24 cellular contexts compared by ENCODE assay signal in the genomic region with DNA sequence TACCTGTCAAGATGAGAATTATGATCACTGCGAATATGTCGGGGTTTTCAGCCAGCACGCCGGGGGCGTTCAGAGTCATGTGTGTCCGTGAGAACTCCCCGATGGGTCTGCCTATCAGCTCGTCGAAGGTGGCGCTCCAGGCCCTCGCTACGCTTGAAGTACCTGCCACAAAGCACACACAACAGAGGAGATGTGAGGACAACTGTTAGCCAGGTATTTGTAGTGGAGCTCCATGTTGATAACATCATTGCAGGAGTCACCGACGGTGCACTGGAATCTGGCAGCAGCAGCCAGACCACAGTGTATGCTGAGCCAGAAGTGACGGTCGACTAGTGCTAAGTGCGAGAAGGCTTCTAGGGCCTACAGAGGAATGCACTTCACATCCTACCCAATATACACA.
DNase-seq lines count a peak whose midpoint lies in the region; ATAC-seq, FAIRE-seq and TF ChIP-seq lines count a peak whose summit lies in the region.
"Had no signal": no experiment of that assay in that cellular context is flagged by ENCODE, and none has a peak within 500 bp of the region (broad histone marks: within the 10 kb centered on the region; RNA-seq: fewer than 3 reads in every experiment).

No MANE protein-coding gene starts in this region.

- DNase-seq in HepG2 (ENCODE audit: low spot score) (no peak), right lobe of liver (no peak), nephron progenitor cell (no peak), upper lobe of right lung (no peak), NCI-H2107 (lab: John Stamatoyannopoulos, UW) (no peak), germinal center (ENCODE audit: low spot score) (no peak)
- no peak for DNase-seq in effector memory CD8-positive, alpha-beta T cell
- DNase-seq: Calu3; CD4-positive, CD25-positive, alpha-beta regulatory T cell; DMS79; MV-4-11; NCI-H1436; NCI-H2081; NCI-H69; NK-92 treated with Interleukin-12 subunit alpha and Interleukin-12 subunit beta, amount 100 ng/mL, for 24 hours; OCI-M1 had no signal

- H2AFZ ChIP-seq in HepG2 (ENCODE audit: low read length) = no peak overlapping the region
- H2AFZ ChIP-seq: GM23338 had no signal

- no peaks in the 10 kb centered on the region for H3K4me1 ChIP-seq in HepG2 (ENCODE audit: insufficient read depth, low read length)
- H3K4me1 ChIP-seq in right lobe of liver = no peaks in the 10 kb centered on the region
- H3K4me1 ChIP-seq in upper lobe of right lung = no peaks in the 10 kb centered on the region
- H3K4me1 ChIP-seq: A549 had no signal

- H3K27me3 ChIP-seq in HepG2 (ENCODE audit: control insufficient read depth in 1 of 2, insufficient read depth in 2 of 2, low read length in 2 of 2) (no peaks in the 10 kb centered on the region), right lobe of liver (no peaks in the 10 kb centered on the region), upper lobe of right lung (no peaks in the 10 kb centered on the region)

- TF ChIP-seq EP300 in HepG2 (IDR thresholded peaks at IDR 0.05; ENCODE audit: low read depth in 2 of 2, low read length in 2 of 2) (no peak), HepG2 (CRISPR knock-in tag; IDR thresholded peaks at IDR 0.05; ENCODE audit: borderline replicate concordance) (no peak)

- peaks cover 12% of the 10 kb centered on the region for H3K36me3 Mint-ChIP-seq in effector memory CD8-positive, alpha-beta T cell (ENCODE audit: insufficient read depth)
- peaks cover 29% of the 10 kb centered on the region for H3K36me3 Mint-ChIP-seq in nephron progenitor cell (ENCODE audit: low read depth)

- no peak overlapping the region for H3K9ac ChIP-seq in HepG2 (ENCODE audit: insufficient read depth, low read depth, low read length)

- ATAC-seq in HepG2 = no peak
- no peak for ATAC-seq in right lobe of liver
- ATAC-seq in effector memory CD8-positive, alpha-beta T cell (replicated peaks) = no peak
- peak; percentile 78 for ATAC-seq in upper lobe of right lung
- no peak for ATAC-seq in GM19351 (IDR thresholded peaks at IDR 0.05; ENCODE audit: unreplicated experiment)
- ATAC-seq: A549, GM23338 had no signal

- CTCF ChIA-PET in HepG2 (lab: Yijun Ruan, JAX; ENCODE audit: low intra/inter-chr PET ratio, low total read pairs) = no interaction called here

- peaks cover 19 to 22% of the 10 kb centered on the region in 2 donors for H3K4me1 Mint-ChIP-seq in effector memory CD8-positive, alpha-beta T cell (ENCODE audit: low read depth in 2 of 2)
- peaks cover 18% of the 10 kb centered on the region for H3K4me1 Mint-ChIP-seq in nephron progenitor cell

- no peaks in the 10 kb centered on the region for H3K9me3 Mint-ChIP-seq in effector memory CD8-positive, alpha-beta T cell
- no peaks in the 10 kb centered on the region for H3K9me3 Mint-ChIP-seq in nephron progenitor cell
- H3K9me3 Mint-ChIP-seq: GM23338 had no signal

- no peak for FAIRE-seq in HepG2 (lab: Jason Lieb, UNC)
- FAIRE-seq: A549, G401.6, GM12892, GM19239, HTR-8/SVneo had no signal

- no peak overlapping the region for H3K4me2 ChIP-seq in HepG2 (ENCODE audit: low read depth, low read length)
- H3K4me2 ChIP-seq: A549, GM23338 had no signal

- H3K36me3 ChIP-seq in HepG2 (replicated peaks in 1 of 2; ENCODE audit: control insufficient read depth in 1 of 2, insufficient read depth in 2 of 2, low read length in 2 of 2) = peaks cover 37 to 87% of the 10 kb centered on the region in 2 experiments
- H3K36me3 ChIP-seq in right lobe of liver = peaks cover 0 to 2% (median 0%) of the 10 kb centered on the region in 4 donors
- H3K36me3 ChIP-seq in upper lobe of right lung = peaks cover 24% of the 10 kb centered on the region

- TF ChIP-seq RAD21 in HepG2 (CRISPR knock-in tag; IDR thresholded peaks at IDR 0.05) = no peak

- peak overlapping the region; percentile 9 to 83 for H3K27ac Mint-ChIP-seq in effector memory CD8-positive, alpha-beta T cell
- peak overlapping the region; percentile 7 for H3K27ac Mint-ChIP-seq in nephron progenitor cell
- H3K27ac Mint-ChIP-seq: GM23338 had no signal

- peaks cover 3% of the 10 kb centered on the region for H3K79me2 ChIP-seq in HepG2 (ENCODE audit: insufficient read depth, low read length)

- in situ Hi-C loops in HepG2 (cut with HindIII; ENCODE audit: extremely low pct_ligation_motif_present, low pct_unique_long_range_greater_than_20kb) = no loop called here

- POLR2A ChIA-PET in HepG2 (lab: Yijun Ruan, JAX) = no interaction called here

- WGBS in HepG2 (ENCODE audit: low lambda C conversion rate) = 96% methylated on average over 16 of the region's 17 CpGs
- WGBS in right lobe of liver (ENCODE audit: insufficient coverage, low coverage, low lambda C conversion rate, missing lambda C conversion rate) = 93% methylated on average over 9 of the region's 17 CpGs

- peaks cover 10% of the 10 kb centered on the region; the same call in 1 of the 2 replicates for H4K20me1 ChIP-seq in HepG2 (ENCODE audit: insufficient read depth, low read length)

- H3K9me3 ChIP-seq in HepG2 (ENCODE audit: low read length) (no peaks in the 10 kb centered on the region), right lobe of liver (no peaks in the 10 kb centered on the region), upper lobe of right lung (no peaks in the 10 kb centered on the region)
- H3K9me3 ChIP-seq: A549 had no signal

- intact Hi-C loops in HepG2 (cut with micrococcal nuclease; ENCODE audit: unreplicated experiment) (no loop called here), right lobe of liver (cut with DNase I) (no loop called here), upper lobe of right lung (cut with DNase I) (no loop called here)

- no peak for TF ChIP-seq CTCF in HepG2 (CRISPR knock-in tag; IDR thresholded peaks at IDR 0.05)
- TF ChIP-seq CTCF in right lobe of liver (IDR thresholded peaks at IDR 0.05) = no peak
- TF ChIP-seq CTCF in nephron progenitor cell (IDR thresholded peaks at IDR 0.05) = no peak
- no peak for TF ChIP-seq CTCF in upper lobe of right lung (IDR thresholded peaks at IDR 0.05)

- no peaks in the 10 kb centered on the region for H3K27me3 Mint-ChIP-seq in effector memory CD8-positive, alpha-beta T cell
- no peaks in the 10 kb centered on the region for H3K27me3 Mint-ChIP-seq in nephron progenitor cell (ENCODE audit: low read depth, poor library complexity)
- H3K27me3 Mint-ChIP-seq: CD4-positive, CD25-positive, alpha-beta regulatory T cell had no signal

- H3K4me3 ChIP-seq in HepG2 (replicated peaks in 1 of 3; ENCODE audit: insufficient read depth in 1 of 3, low read depth in 2 of 3, low read length in 3 of 3) = no peak overlapping the region
- no peak overlapping the region for H3K4me3 ChIP-seq in right lobe of liver
- H3K4me3 ChIP-seq in upper lobe of right lung = no peak overlapping the region
- H3K4me3 ChIP-seq: A549, GM23338 had no signal

- H3K4me3 Mint-ChIP-seq in effector memory CD8-positive, alpha-beta T cell = no peak overlapping the region
- no peak overlapping the region for H3K4me3 Mint-ChIP-seq in nephron progenitor cell
- H3K4me3 Mint-ChIP-seq: CD4-positive, CD25-positive, alpha-beta regulatory T cell; GM23338 had no signal

- no TSS peak for BruUV-seq in HepG2 (replicated peaks; lab: Mats Ljungman, UMichigan)

- H3K27ac ChIP-seq in HepG2 (ENCODE audit: extremely low read length, insufficient read depth, low read length) (no peak overlapping the region), right lobe of liver (no peak overlapping the region), upper lobe of right lung (no peak overlapping the region)
- H3K27ac ChIP-seq: A549, RWPE1 had no signal

- TF ChIP-seq POLR2A in HepG2 (IDR thresholded peaks at IDR 0.05; ENCODE audit: insufficient read depth in 1 of 2, low read depth in 2 of 2, low read length in 2 of 2) (no peak), right lobe of liver (IDR thresholded peaks at IDR 0.05) (no peak)

TF ChIP-seq in HepG2, 621 proteins besides CTCF, POLR2A, EP300 and RAD21:
- TF ChIP-seq ZNF383 (CRISPR knock-in tag; IDR thresholded peaks at IDR 0.05; ENCODE audit: borderline replicate concordance) = no peak
- peak; percentile 33 for TF ChIP-seq RBM22 (optimal IDR thresholded peaks at IDR 0.05; ENCODE audit: low read length)
- TF ChIP-seq U2AF2 (IDR thresholded peaks at IDR 0.05; ENCODE audit: low read depth, low read length) = no peak
- TF ChIP-seq GPN1 (CRISPR knock-in tag; IDR thresholded peaks at IDR 0.05; ENCODE audit: borderline replicate concordance) = no peak
- TF ChIP-seq ZSCAN9 (CRISPR knock-in tag; IDR thresholded peaks at IDR 0.05; ENCODE audit: borderline replicate concordance) = no peak
- TF ChIP-seq TSC22D2 (CRISPR knock-in tag; IDR thresholded peaks at IDR 0.05; ENCODE audit: borderline replicate concordance) = no peak
- TF ChIP-seq, protein P1, sequence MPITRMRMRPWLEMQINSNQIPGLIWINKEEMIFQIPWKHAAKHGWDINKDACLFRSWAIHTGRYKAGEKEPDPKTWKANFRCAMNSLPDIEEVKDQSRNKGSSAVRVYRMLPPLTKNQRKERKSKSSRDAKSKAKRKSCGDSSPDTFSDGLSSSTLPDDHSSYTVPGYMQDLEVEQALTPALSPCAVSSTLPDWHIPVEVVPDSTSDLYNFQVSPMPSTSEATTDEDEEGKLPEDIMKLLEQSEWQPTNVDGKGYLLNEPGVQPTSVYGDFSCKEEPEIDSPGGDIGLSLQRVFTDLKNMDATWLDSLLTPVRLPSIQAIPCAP (CRISPR knock-in tag; IDR thresholded peaks at IDR 0.05; ENCODE audit: low read depth) = no peak
- TF ChIP-seq, protein P2, sequence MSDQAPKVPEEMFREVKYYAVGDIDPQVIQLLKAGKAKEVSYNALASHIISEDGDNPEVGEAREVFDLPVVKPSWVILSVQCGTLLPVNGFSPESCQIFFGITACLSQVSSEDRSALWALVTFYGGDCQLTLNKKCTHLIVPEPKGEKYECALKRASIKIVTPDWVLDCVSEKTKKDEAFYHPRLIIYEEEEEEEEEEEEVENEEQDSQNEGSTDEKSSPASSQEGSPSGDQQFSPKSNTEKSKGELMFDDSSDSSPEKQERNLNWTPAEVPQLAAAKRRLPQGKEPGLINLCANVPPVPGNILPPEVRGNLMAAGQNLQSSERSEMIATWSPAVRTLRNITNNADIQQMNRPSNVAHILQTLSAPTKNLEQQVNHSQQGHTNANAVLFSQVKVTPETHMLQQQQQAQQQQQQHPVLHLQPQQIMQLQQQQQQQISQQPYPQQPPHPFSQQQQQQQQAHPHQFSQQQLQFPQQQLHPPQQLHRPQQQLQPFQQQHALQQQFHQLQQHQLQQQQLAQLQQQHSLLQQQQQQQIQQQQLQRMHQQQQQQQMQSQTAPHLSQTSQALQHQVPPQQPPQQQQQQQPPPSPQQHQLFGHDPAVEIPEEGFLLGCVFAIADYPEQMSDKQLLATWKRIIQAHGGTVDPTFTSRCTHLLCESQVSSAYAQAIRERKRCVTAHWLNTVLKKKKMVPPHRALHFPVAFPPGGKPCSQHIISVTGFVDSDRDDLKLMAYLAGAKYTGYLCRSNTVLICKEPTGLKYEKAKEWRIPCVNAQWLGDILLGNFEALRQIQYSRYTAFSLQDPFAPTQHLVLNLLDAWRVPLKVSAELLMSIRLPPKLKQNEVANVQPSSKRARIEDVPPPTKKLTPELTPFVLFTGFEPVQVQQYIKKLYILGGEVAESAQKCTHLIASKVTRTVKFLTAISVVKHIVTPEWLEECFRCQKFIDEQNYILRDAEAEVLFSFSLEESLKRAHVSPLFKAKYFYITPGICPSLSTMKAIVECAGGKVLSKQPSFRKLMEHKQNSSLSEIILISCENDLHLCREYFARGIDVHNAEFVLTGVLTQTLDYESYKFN (CRISPR knock-in tag; conservative IDR thresholded peaks at IDR 0.05) = no peak
